ENCODE assay signal across 8 cellular contexts in the genomic region with DNA sequence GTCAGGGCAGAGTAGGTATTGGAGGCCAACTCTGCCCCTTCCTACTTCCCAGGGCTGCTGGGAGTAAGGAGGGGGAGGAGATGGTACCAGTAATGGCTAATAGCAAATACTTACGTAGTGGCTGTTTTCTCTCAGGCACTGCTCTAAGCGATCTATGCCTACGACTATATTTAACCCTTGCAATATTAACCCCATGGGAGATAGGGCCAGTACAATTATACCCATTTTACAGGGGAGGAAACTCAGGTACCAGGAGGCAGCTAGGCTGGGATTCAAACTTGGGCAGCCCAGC.
"Had no signal": no experiment of that assay in that cellular context is flagged by ENCODE, and none has a peak within 500 bp of the region (broad histone marks: within the 10 kb centered on the region; RNA-seq: fewer than 3 reads in every experiment).

No MANE protein-coding gene starts in this region.

- H3K4me2 ChIP-seq: neural progenitor cell had no signal

- DNase-seq: esophagus squamous epithelium had no signal

- H3K9ac ChIP-seq: neural progenitor cell had no signal

- H3K9me3 ChIP-seq: body of pancreas, esophagus squamous epithelium, left ventricle myocardium inferior, pancreas, thoracic aorta, upper lobe of left lung had no signal

- H3K27me3 ChIP-seq: body of pancreas, neural progenitor cell, pancreas, upper lobe of left lung had no signal

- H3K36me3 ChIP-seq: esophagus squamous epithelium, left ventricle myocardium inferior, neural progenitor cell, pancreas, thoracic aorta, upper lobe of left lung, WERI-Rb-1 had no signal

- H3K4me3 ChIP-seq: body of pancreas, esophagus squamous epithelium, left ventricle myocardium inferior, neural progenitor cell, pancreas, thoracic aorta, upper lobe of left lung had no signal

- FAIRE-seq: pancreas had no signal

- H3K27ac ChIP-seq: body of pancreas, esophagus squamous epithelium, neural progenitor cell, pancreas, thoracic aorta, upper lobe of left lung had no signal
